ENCODE assay signal across 7 cellular contexts in the genomic region with DNA sequence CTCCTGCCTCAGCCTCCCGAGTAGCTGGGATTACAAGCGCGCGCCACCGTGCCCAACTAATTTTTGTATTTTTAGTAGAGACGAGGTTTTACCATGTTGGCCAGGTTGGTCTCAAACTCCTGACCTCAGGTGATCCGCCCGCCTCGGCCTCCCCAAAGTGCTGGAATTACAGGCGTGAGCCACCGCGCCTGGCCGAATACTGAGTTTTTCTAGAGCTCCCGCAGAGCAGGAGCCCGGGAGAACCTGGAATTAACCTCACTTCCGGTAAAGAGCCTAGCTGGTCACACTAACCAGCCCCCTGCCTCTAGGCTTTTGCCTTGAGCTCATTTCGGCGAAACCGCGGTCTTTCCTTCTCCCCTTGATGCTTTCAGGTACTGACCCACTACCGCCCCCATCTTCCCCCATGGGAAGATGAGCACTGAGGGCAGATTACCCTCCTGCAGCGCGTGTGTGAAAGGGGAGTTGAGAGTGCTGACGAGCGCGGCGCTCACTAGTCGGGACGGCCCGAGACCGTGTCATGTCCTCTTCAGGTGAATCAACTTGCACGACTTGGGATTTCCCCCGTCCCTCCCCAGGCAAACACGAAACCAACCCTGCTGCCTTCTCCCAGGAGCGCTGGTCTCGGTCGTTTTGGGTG. TPM values are rescaled to one million over a fixed set of nuclear protein-coding genes. Genes with fewer than 3 reads are reported as not detected.
A peak's percentile ranks its signal among the peaks of the same experiment; 100 is the strongest.
DNase-seq lines count a peak whose midpoint lies in the region; ATAC-seq and TF ChIP-seq lines count a peak whose summit lies in the region.

No MANE protein-coding gene starts in this region.

- H3K9me3 Mint-ChIP-seq in brain: peaks cover 0 to 2% (median 0%) of the 10 kb centered on the region in 5 experiments

- peak overlapping the region; percentile 93 to 98 (median 97) for H3K4me3 Mint-ChIP-seq in brain

- peak; percentile 4 for ATAC-seq in left lobe of liver

- peak; percentile 41 for TF ChIP-seq CTCF in GM12874 (IDR thresholded peaks at IDR 0.05; ENCODE audit: insufficient read depth, low read depth, low read length)
- peak in 1 of 2 experiments; percentile 45 for TF ChIP-seq CTCF in brain (conservative IDR thresholded peaks at IDR 0.05)

- peaks cover 46% of the 10 kb centered on the region for H3K4me1 Mint-ChIP-seq in brain

- H3K27me3 Mint-ChIP-seq in brain: peaks cover 19% of the 10 kb centered on the region

- peaks cover 11% of the 10 kb centered on the region for H3K36me3 Mint-ChIP-seq in brain

- H3K27ac Mint-ChIP-seq in brain: peak overlapping the region; percentile 93 to 98 (median 96)

- DNase-seq in HCEC 1CT (peak; percentile 43), MV-4-11 (lab: John Stamatoyannopoulos, UW) (peak; percentile 45), T-helper 9 cell (peak; percentile 82), left lobe of liver (ENCODE audit: low spot score) (peak; percentile 64)
- DNase-seq in stimulated activated CD4-positive, alpha-beta T cell treated with anti-CD3 and anti-CD28 coated beads, TNF-alpha, amount 100 ng/mL, for 1 hour (ENCODE audit: low read depth in 3 of 3, low spot score in 1 of 3): peak; percentile 76 to 80 (median 78)

RNA-seq across cellular contexts. Expression of a gene that starts 0.7 kb away (rescaled TPM):
- 2.1 TPM for polyA plus RNA-seq in brain (ENCODE audit: insufficient read depth, low read depth, low replicate concordance)
- total RNA-seq in left lobe of liver: 3.2 TPM

RNA-seq across cellular contexts. Expression of a gene that starts 1.8 kb away (rescaled TPM):
- 7.0 TPM for polyA plus RNA-seq in brain (ENCODE audit: insufficient read depth, low read depth, low replicate concordance)
- total RNA-seq in left lobe of liver: 4.8 TPM

RNA-seq across cellular contexts. Expression of a gene that starts 8.1 kb away (rescaled TPM):
- 1,609 TPM for polyA plus RNA-seq in brain (ENCODE audit: insufficient read depth, low read depth, low replicate concordance)
- total RNA-seq in left lobe of liver: 346 TPM

RNA-seq across cellular contexts. Expression of a gene that starts 10.2 kb away (rescaled TPM):
- 41.9 TPM for polyA plus RNA-seq in brain (ENCODE audit: insufficient read depth, low read depth, low replicate concordance)
- 4.9 TPM for total RNA-seq in left lobe of liver

RNA-seq across cellular contexts. Expression of a gene that starts 16.0 kb away (rescaled TPM):
- 53.8 TPM for polyA plus RNA-seq in brain (ENCODE audit: insufficient read depth, low read depth, low replicate concordance)
- 49.0 TPM for total RNA-seq in left lobe of liver

Comparison
In these comparisons a context has a peak if more than half of its experiments do, and no peak if none do; other contexts are left out.
1. Peak in every context shown above with its lines: DNase-seq and ATAC-seq.